Comparison of ENCODE assay signal across 10 cellular contexts in the genomic region with DNA sequence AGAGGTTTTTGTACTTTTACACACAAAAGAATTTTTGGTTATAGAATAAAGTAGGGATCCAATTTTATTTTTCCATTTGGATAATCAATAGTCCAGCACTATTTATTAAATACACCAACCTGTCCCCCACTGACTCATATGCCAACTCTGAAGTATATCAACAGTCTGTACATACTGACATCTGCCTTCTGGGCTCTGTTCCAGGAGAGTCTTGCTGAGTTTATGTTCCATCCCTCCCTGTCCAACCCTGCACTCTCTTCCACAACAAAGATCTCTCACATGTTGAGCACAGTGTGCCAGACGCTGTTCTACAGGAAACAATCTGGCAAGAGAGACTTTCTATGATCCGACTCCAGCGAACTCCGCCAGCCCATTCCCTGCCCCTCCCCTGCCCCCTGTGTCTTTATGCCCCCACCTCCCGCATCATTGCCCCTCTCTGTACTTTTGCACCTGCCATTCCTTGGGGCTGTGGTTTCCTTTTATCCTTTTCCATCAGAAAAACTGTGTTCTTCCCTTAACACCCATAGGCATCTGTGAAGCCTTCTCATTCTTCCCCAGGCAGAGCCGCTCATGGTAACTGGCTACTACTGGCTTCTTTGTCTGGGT. TPM values are rescaled to one million over a fixed set of nuclear protein-coding genes. Genes with fewer than 3 reads are reported as not detected.
DNase-seq lines count a peak whose midpoint lies in the region; ATAC-seq lines count a peak whose summit lies in the region.
"Had no signal": no experiment of that assay in that cellular context is flagged by ENCODE, and none has a peak within 500 bp of the region (broad histone marks: within the 10 kb centered on the region; RNA-seq: fewer than 3 reads in every experiment).

No MANE protein-coding gene starts in this region.

- DNase-seq in GM04504 (ENCODE audit: low read depth) (peak; percentile 40), NCI-H226 (peak; percentile 52), dedifferentiated amniotic fluid mesenchymal stem cell (ENCODE audit: extremely low spot score) (peak; percentile 56), posterior vena cava (ENCODE audit: low spot score) (peak; percentile 24), iPS-NIHi7 (ENCODE audit: extremely low spot score) (no peak), hepatic stellate cell (ENCODE audit: low spot score) (no peak)
- no peak for DNase-seq in activated effector memory CD4-positive, alpha-beta T cell treated with Interleukin-2 at 50 U/mL for 16 hours
- DNase-seq: NCI-H1436 treated with DMSO at 0.1 percent for 48 hours had no signal

- intact Hi-C loops in posterior vena cava (cut with DNase I), result no loop called here

- ATAC-seq in GM21367 (IDR thresholded peaks at IDR 0.05; ENCODE audit: unreplicated experiment), result no peak

RNA-seq across cellular contexts. Expression of gene LACTBL1, which starts 3.3 kb away (rescaled TPM):
- not detected for total RNA-seq in posterior vena cava
- total RNA-seq: upper lobe of left lung had no signal

RNA-seq across cellular contexts. Expression of gene TEX46, which starts 46.3 kb away (rescaled TPM):
- not detected for total RNA-seq in posterior vena cava
- total RNA-seq: upper lobe of left lung had no signal

RNA-seq across cellular contexts. Expression of gene KDM1A, which starts 49.9 kb away (rescaled TPM):
- 10 to 100 TPM; 31.1 to 34.0 TPM for total RNA-seq in posterior vena cava

Comparison
In these comparisons a context has a peak if more than half of its experiments do, and no peak if none do; other contexts are left out.
1. DNase-seq: peak in GM04504 (single experiment), NCI-H226 (single experiment), dedifferentiated amniotic fluid mesenchymal stem cell (single experiment) and posterior vena cava (single experiment); none in iPS-NIHi7 (single experiment), activated effector memory CD4-positive, alpha-beta T cell treated with Interleukin-2 at 50 U/mL for 16 hours (single experiment) and hepatic stellate cell (single experiment).